Comparison of ENCODE assay signal across 1 cellular context in the genomic region with DNA sequence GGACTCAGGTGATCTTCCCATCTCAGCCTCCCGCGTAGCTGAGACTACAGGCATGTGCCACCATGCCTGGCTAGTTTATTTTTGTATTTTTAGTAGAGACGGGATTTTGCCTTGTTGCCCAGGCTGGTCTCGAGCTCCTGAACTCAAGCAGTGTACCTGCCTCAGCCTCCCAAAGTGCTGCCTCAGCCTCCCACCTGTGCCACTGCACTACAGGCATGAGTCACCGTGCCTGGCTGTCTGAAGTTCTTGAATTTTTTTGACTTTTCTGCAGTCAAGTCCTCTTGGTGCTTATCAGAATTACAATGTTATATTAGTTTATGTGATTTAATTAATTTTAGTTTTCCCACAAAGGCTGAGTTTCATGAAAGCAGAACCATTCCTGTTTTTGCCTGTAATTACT.
TF ChIP-seq lines count a peak whose summit lies in the region.

No MANE protein-coding gene starts in this region.

TF ChIP-seq in GM23338, 12 proteins besides CTCF, POLR2A, EP300 and RAD21 (continued from another document):
- TF ChIP-seq, protein P1, sequence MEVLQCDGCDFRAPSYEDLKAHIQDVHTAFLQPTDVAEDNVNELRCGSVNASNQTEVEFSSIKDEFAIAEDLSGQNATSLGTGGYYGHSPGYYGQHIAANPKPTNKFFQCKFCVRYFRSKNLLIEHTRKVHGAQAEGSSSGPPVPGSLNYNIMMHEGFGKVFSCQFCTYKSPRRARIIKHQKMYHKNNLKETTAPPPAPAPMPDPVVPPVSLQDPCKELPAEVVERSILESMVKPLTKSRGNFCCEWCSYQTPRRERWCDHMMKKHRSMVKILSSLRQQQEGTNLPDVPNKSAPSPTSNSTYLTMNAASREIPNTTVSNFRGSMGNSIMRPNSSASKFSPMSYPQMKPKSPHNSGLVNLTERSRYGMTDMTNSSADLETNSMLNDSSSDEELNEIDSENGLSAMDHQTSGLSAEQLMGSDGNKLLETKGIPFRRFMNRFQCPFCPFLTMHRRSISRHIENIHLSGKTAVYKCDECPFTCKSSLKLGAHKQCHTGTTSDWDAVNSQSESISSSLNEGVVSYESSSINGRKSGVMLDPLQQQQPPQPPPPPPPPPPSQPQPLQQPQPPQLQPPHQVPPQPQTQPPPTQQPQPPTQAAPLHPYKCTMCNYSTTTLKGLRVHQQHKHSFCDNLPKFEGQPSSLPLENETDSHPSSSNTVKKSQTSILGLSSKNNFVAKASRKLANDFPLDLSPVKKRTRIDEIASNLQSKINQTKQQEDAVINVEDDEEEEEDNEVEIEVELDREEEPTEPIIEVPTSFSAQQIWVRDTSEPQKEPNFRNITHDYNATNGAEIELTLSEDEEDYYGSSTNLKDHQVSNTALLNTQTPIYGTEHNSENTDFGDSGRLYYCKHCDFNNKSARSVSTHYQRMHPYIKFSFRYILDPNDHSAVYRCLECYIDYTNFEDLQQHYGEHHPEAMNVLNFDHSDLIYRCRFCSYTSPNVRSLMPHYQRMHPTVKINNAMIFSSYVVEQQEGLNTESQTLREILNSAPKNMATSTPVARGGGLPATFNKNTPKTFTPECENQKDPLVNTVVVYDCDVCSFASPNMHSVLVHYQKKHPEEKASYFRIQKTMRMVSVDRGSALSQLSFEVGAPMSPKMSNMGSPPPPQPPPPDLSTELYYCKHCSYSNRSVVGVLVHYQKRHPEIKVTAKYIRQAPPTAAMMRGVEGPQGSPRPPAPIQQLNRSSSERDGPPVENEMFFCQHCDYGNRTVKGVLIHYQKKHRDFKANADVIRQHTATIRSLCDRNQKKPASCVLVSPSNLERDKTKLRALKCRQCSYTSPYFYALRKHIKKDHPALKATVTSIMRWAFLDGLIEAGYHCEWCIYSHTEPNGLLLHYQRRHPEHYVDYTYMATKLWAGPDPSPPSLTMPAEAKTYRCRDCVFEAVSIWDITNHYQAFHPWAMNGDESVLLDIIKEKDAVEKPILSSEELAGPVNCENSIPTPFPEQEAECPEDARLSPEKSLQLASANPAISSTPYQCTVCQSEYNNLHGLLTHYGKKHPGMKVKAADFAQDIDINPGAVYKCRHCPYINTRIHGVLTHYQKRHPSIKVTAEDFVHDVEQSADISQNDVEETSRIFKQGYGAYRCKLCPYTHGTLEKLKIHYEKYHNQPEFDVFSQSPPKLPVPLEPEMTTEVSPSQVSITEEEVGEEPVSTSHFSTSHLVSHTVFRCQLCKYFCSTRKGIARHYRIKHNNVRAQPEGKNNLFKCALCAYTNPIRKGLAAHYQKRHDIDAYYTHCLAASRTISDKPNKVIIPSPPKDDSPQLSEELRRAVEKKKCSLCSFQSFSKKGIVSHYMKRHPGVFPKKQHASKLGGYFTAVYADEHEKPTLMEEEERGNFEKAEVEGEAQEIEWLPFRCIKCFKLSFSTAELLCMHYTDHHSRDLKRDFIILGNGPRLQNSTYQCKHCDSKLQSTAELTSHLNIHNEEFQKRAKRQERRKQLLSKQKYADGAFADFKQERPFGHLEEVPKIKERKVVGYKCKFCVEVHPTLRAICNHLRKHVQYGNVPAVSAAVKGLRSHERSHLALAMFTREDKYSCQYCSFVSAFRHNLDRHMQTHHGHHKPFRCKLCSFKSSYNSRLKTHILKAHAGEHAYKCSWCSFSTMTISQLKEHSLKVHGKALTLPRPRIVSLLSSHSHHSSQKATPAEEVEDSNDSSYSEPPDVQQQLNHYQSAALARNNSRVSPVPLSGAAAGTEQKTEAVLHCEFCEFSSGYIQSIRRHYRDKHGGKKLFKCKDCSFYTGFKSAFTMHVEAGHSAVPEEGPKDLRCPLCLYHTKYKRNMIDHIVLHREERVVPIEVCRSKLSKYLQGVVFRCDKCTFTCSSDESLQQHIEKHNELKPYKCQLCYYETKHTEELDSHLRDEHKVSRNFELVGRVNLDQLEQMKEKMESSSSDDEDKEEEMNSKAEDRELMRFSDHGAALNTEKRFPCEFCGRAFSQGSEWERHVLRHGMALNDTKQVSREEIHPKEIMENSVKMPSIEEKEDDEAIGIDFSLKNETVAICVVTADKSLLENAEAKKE (CRISPR knock-in tag; IDR thresholded peaks at IDR 0.05), result no peak
- TF ChIP-seq CREB1 (CRISPR knock-in tag; IDR thresholded peaks at IDR 0.05; ENCODE audit: low read depth), result no peak
TF ChIP-seq in GM23338: peak in this region for 0.
